In the genomic region with DNA sequence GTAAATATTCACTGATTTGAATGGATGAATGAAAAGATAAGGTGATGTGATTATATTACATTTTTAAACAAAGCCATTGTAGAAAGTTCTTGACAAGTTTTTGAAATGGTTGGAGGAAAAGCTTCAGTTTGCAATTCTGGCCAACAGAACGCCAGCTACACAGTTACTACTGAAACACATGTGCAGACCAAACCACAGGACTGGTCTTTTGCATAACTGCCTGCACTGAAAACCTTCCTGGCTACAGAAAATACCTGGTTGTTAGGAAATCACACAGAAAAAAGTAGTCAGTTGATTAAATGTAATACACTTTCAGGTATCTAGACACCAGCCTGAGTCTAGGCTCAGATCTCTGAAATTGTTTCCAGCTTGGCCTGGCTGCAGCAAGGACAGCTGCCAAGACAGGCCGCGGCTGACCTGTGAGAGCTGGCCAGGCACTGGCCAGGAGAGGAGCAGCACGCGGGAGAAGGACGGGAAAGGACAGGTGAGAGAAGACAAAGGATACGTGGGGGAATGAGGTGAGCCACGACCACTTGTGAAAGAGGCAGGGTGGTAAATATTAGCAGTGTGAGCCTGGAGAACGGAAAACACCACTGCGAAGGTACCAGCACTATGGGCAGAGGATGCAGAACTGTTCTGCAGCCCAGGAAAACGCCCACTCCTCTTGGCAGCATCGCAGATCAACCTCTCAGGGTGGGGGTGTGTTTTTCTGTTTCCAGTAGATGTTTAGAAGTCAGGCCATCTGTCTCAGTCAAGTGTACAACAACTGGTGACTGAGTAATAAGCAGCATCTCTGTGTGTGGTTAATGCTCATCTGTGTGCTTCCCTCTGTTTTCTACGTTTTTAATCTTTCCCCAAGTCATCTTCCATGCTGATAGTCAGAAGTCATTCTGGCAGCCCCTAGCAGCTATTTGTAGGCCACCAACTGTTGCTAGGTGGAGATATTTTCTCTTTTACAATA, we compare ENCODE assay signal across 11 cellular contexts.
DNase-seq lines count a peak whose midpoint lies in the region; ATAC-seq, FAIRE-seq and TF ChIP-seq lines count a peak whose summit lies in the region.
"Had no signal": no experiment of that assay in that cellular context is flagged by ENCODE, and none has a peak within 500 bp of the region (broad histone marks: within the 10 kb centered on the region; RNA-seq: fewer than 3 reads in every experiment).

No MANE protein-coding gene starts in this region.

- H4K20me1 ChIP-seq in astrocyte (ENCODE audit: insufficient read depth, low read length): peaks cover 42% of the 10 kb centered on the region

- no peak overlapping the region for H3K4me2 ChIP-seq in astrocyte (ENCODE audit: low read length)
- H3K4me2 ChIP-seq in parathyroid adenoma (ENCODE audit: low read length): no peak overlapping the region

- FAIRE-seq in astrocyte (lab: Jason Lieb, UNC): no peak
- FAIRE-seq: keratinocyte had no signal

- no peak overlapping the region for H3K27ac ChIP-seq in astrocyte (ENCODE audit: low read depth, low read length)
- H3K27ac ChIP-seq in parathyroid adenoma: peak overlapping the region; percentile 20
- H3K27ac ChIP-seq: upper lobe of right lung had no signal

- no peak overlapping the region for H2AFZ ChIP-seq in astrocyte (ENCODE audit: low read depth, low read length)
- peak overlapping the region; percentile 51 for H2AFZ ChIP-seq in parathyroid adenoma

- H3K9ac ChIP-seq in astrocyte (ENCODE audit: low read length): no peak overlapping the region
- H3K9ac ChIP-seq in parathyroid adenoma: no peak overlapping the region

- H3K27me3 ChIP-seq in astrocyte (ENCODE audit: insufficient read depth, low read length) (no peaks in the 10 kb centered on the region), parathyroid adenoma (ENCODE audit: control insufficient read depth, insufficient read depth, low read length) (no peaks in the 10 kb centered on the region)
- H3K27me3 ChIP-seq: upper lobe of right lung had no signal

- H3K9me3 Mint-ChIP-seq in astrocyte (ENCODE audit: unreplicated experiment): no peaks in the 10 kb centered on the region
- H3K9me3 Mint-ChIP-seq: activated T-cell treated with anti-CD3 and anti-CD28 coated beads, Interleukin-2, amount 50 U/mL, for 24 hours had no signal

- H3K9me3 ChIP-seq in astrocyte (ENCODE audit: insufficient read depth, low read depth, low read length): no peaks in the 10 kb centered on the region
- no peaks in the 10 kb centered on the region for H3K9me3 ChIP-seq in parathyroid adenoma (ENCODE audit: control insufficient read depth, low read length)
- H3K9me3 ChIP-seq: upper lobe of right lung had no signal

- no peaks in the 10 kb centered on the region for H3K27me3 Mint-ChIP-seq in astrocyte (ENCODE audit: low read depth, unreplicated experiment)

- peaks cover 16% of the 10 kb centered on the region for H3K36me3 Mint-ChIP-seq in astrocyte (ENCODE audit: low read depth, unreplicated experiment)

- TF ChIP-seq CTCF in astrocyte (IDR thresholded peaks at IDR 0.05; ENCODE audit: insufficient read depth, low read depth, low read length): no peak
- no peak for TF ChIP-seq CTCF in parathyroid adenoma (IDR thresholded peaks at IDR 0.05)

- H3K4me3 ChIP-seq in astrocyte (ENCODE audit: insufficient read depth, low read depth, low read length) (no peak overlapping the region), parathyroid adenoma (ENCODE audit: low read depth, low read length) (no peak overlapping the region)
- H3K4me3 ChIP-seq: upper lobe of right lung had no signal

- H3K4me3 Mint-ChIP-seq in astrocyte (ENCODE audit: unreplicated experiment): no peak overlapping the region
- H3K4me3 Mint-ChIP-seq: activated T-cell treated with anti-CD3 and anti-CD28 coated beads, Interleukin-2, amount 50 U/mL, for 24 hours had no signal

- DNase-seq in astrocyte (ENCODE audit: low read depth): peak; percentile 61
- no peak for DNase-seq in NCI-H128 (lab: John Stamatoyannopoulos, UW; ENCODE audit: unreplicated experiment)
- DNase-seq in T1000 (lab: John Stamatoyannopoulos, UW): no peak
- DNase-seq: activated T-cell treated with anti-CD3 and anti-CD28 coated beads, Interleukin-2, amount 50 U/mL, for 24 hours; upper lobe of right lung had no signal

- H3K36me3 ChIP-seq in astrocyte (ENCODE audit: insufficient read depth, low read length) (no peaks in the 10 kb centered on the region), parathyroid adenoma (ENCODE audit: control insufficient read depth, insufficient read depth, low read length) (no peaks in the 10 kb centered on the region)
- H3K36me3 ChIP-seq: upper lobe of right lung had no signal

- H3K79me2 ChIP-seq in astrocyte (ENCODE audit: insufficient read depth, low read length) (peaks cover 90% of the 10 kb centered on the region), parathyroid adenoma (no peaks in the 10 kb centered on the region)

- peak overlapping the region; percentile 63 for H3K27ac Mint-ChIP-seq in astrocyte (ENCODE audit: unreplicated experiment)
- H3K27ac Mint-ChIP-seq: activated T-cell treated with anti-CD3 and anti-CD28 coated beads, Interleukin-2, amount 50 U/mL, for 24 hours had no signal

- ATAC-seq in GM19351 (IDR thresholded peaks at IDR 0.05; ENCODE audit: unreplicated experiment) (peak; percentile 80), HG02938 (IDR thresholded peaks at IDR 0.05; ENCODE audit: unreplicated experiment) (peak; percentile 68), HG03439 (IDR thresholded peaks at IDR 0.05; ENCODE audit: unreplicated experiment) (no peak), GM21786 (IDR thresholded peaks at IDR 0.05; ENCODE audit: unreplicated experiment) (no peak)
- ATAC-seq: upper lobe of right lung had no signal

- H3K4me1 ChIP-seq in astrocyte (ENCODE audit: insufficient read depth, low read length): peaks cover 25% of the 10 kb centered on the region
- H3K4me1 ChIP-seq in parathyroid adenoma: peaks cover 11% of the 10 kb centered on the region

- H3K4me1 Mint-ChIP-seq in astrocyte (ENCODE audit: low read depth, unreplicated experiment): peaks cover 39% of the 10 kb centered on the region

Comparison
In these comparisons a context has a peak if more than half of its experiments do, and no peak if none do; other contexts are left out.
1. ATAC-seq: peak in GM19351 (single experiment) and HG02938 (single experiment); none in HG03439 (single experiment) and GM21786 (single experiment).